In the genomic region with DNA sequence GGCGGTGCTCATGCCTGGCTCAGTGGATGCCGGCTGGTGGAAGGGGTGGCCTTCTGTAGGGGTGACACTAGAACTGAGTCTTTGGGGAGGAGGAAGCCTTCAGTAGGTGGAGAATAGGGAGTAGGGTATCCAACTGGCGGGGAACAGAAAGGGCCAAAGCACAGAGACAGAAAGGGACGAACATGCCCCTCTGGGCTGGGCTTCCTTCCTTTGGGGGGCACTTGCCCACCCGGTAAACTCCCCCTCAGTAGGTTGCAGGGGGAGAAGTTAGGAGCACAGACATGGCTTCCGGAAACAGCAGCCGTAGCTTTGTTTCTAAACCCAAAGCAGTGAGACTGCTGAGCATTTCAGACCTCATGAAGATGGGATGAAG, we compare ENCODE assay signal across 9 cellular contexts. TPM values are rescaled to one million over a fixed set of nuclear protein-coding genes. Genes with fewer than 3 reads are reported as not detected.
DNase-seq lines count a peak whose midpoint lies in the region; ATAC-seq, FAIRE-seq and TF ChIP-seq lines count a peak whose summit lies in the region.
"Had no signal": no experiment of that assay in that cellular context is flagged by ENCODE, and none has a peak within 500 bp of the region (broad histone marks: within the 10 kb centered on the region; RNA-seq: fewer than 3 reads in every experiment).

No MANE protein-coding gene starts in this region.

- in situ Hi-C loops in GM12878 (cut with MboI) = no loop called here

- no peaks in the 10 kb centered on the region; a peak in 1 of 4 replicates for H3K36me3 ChIP-seq in GM12878 (ENCODE audit: control insufficient read depth in 2 of 2, insufficient read depth in 2 of 2, low read length in 1 of 2)
- peaks cover 7 to 14% of the 10 kb centered on the region in 2 donors for H3K36me3 ChIP-seq in kidney (ENCODE audit: control insufficient read depth in 1 of 2, insufficient read depth in 2 of 2, low read length in 2 of 2)

- no peak for TF ChIP-seq POLR2A in A549 (IDR thresholded peaks at IDR 0.05; ENCODE audit: low read length)
- TF ChIP-seq POLR2A in GM12878 (IDR thresholded peaks at IDR 0.05; ENCODE audit: low read depth, low read length) = no peak

- WGBS in A549 (ENCODE audit: missing lambda C conversion rate) = 32% methylated on average over 7 of the region's 7 CpGs
- WGBS in GM12878 (ENCODE audit: insufficient coverage, insufficient replicate concordance, low lambda C conversion rate, missing lambda C conversion rate) = 1% methylated on average over 7 of the region's 7 CpGs

- no TSS peak for BruUV-seq in GM12878 (replicated peaks; lab: Mats Ljungman, UMichigan)

- FAIRE-seq in A549 (lab: Jason Lieb, UNC) (no peak), GM12878 (lab: Jason Lieb, UNC) (peak; percentile 86), kidney (lab: Jason Lieb, UNC) (no peak)
- FAIRE-seq: colon had no signal

- H3K9me3 ChIP-seq in A549 (no peaks in the 10 kb centered on the region), GM12878 (replicated peaks; ENCODE audit: control insufficient read depth, insufficient read depth, low read length) (no peaks in the 10 kb centered on the region), kidney (ENCODE audit: control insufficient read depth in 1 of 2, low read length in 2 of 2) (no peaks in the 10 kb centered on the region)

- CTCF ChIA-PET in A549 (lab: Yijun Ruan, JAX) (interaction anchor here (1.2 to 10.9 kb wide), 5 partner anchors 11 to 318 kb away, joined by 4 to 147 read pairs (median 28); no protein-coding TSS in a partner anchor), GM12878 (lab: Yijun Ruan, JAX) (interaction anchor here (0.6 kb wide), 1 partner anchor 824 kb away, joined by 3 read pairs; no protein-coding TSS in a partner anchor)

- peak overlapping the region; percentile 79 for H3K4me3 ChIP-seq in A549
- H3K4me3 ChIP-seq in GM12878 = peak overlapping the region; percentile 98
- H3K4me3 ChIP-seq in kidney (ENCODE audit: low read length in 2 of 2) = peak overlapping the region; percentile 46 to 71

- no peaks in the 10 kb centered on the region for H3K27me3 ChIP-seq in GM12878 (replicated peaks in 1 of 2; ENCODE audit: control insufficient read depth in 2 of 2, insufficient read depth in 2 of 2, low read length in 1 of 2)

- H3K4me1 Mint-ChIP-seq in IgD-negative memory B cell = peaks cover 9 to 11% (median 11%) of the 10 kb centered on the region in 3 donors

- RAD21 ChIA-PET in GM12878 (lab: Charles Lee; ENCODE audit: unreplicated experiment) = interaction anchor here (0.7 kb wide), 1 partner anchor 1189 kb away, joined by 3 read pairs; no protein-coding TSS in a partner anchor

- SMC1A ChIA-PET in GM12878 (lab: Charles Lee; ENCODE audit: uncharacterized antibody, unreplicated experiment) = no interaction called here

- peaks cover 1% of the 10 kb centered on the region for H3K27me3 Mint-ChIP-seq in IgD-negative memory B cell

- peaks cover 4% of the 10 kb centered on the region for H3K79me2 ChIP-seq in GM12878 (ENCODE audit: control insufficient read depth, insufficient read depth, low read length)

- H3K9me3 Mint-ChIP-seq in IgD-negative memory B cell = no peaks in the 10 kb centered on the region

- H3K27ac Mint-ChIP-seq in IgD-negative memory B cell = peak overlapping the region; percentile 7 to 95 (median 69)

- H3K9ac ChIP-seq in GM12878 (ENCODE audit: control insufficient read depth, insufficient read depth, low read length) (peak overlapping the region; percentile 78), kidney (ENCODE audit: low read length in 2 of 2) (peak overlapping the region in 1 of 2 donors; percentile 65)

- H3K4me1 ChIP-seq in A549 (peaks cover 12% of the 10 kb centered on the region; the same call in 2 of the 3 replicates), GM12878 (ENCODE audit: control insufficient read depth, insufficient read depth, low read length) (peaks cover 5% of the 10 kb centered on the region), kidney (ENCODE audit: control insufficient read depth in 1 of 2, insufficient read depth in 1 of 2, low read depth in 1 of 2, low read length in 2 of 2) (peaks cover 0 to 7% of the 10 kb centered on the region in 2 donors)

- H3K27ac ChIP-seq in A549 (peak overlapping the region; percentile 81 to 91), GM12878 (ENCODE audit: control insufficient read depth, insufficient read depth) (peak overlapping the region; percentile 63), kidney (ENCODE audit: low read depth in 2 of 2, low read length in 2 of 2) (peak overlapping the region in 1 of 2 donors; percentile 26)

- no peak for TF ChIP-seq CTCF in A549 (IDR thresholded peaks at IDR 0.05)
- TF ChIP-seq CTCF in GM12878 (IDR thresholded peaks at IDR 0.05 in 2 of 3, conservative IDR thresholded peaks at IDR 0.05 in 1 of 3; ENCODE audit: control insufficient read depth in 2 of 3, extremely low read depth in 1 of 3, insufficient read depth in 1 of 3, low read depth in 3 of 3, low read length in 3 of 3) = no peak
- TF ChIP-seq CTCF in kidney (IDR thresholded peaks at IDR 0.05; ENCODE audit: borderline replicate concordance, extremely low read depth, insufficient read depth) = no peak

- TF ChIP-seq RAD21 in A549 (conservative IDR thresholded peaks at IDR 0.05 in 1 of 2, IDR thresholded peaks at IDR 0.05 in 1 of 2) = no peak
- no peak for TF ChIP-seq RAD21 in GM12878 (IDR thresholded peaks at IDR 0.05; ENCODE audit: insufficient read depth, low read depth, low read length)

- DNase-seq in A549 (ENCODE audit: low read depth in 1 of 2, low spot score in 1 of 2) (no peak), GM12878 (ENCODE audit: low read depth, low spot score) (no peak), kidney (no peak)
- DNase-seq in stimulated activated naive CD8-positive, alpha-beta T cell treated with anti-CD3 and anti-CD28 coated beads, Interleukin-15, Interleukin-2, amounts not matched to agents 100 U/mL and 50 U/mL, for 24 hours = peak; percentile 42

- H4K20me1 ChIP-seq in GM12878 (ENCODE audit: control insufficient read depth, insufficient read depth) = no peaks in the 10 kb centered on the region

- POLR2A ChIA-PET in A549 (lab: Yijun Ruan, JAX) (interaction anchor here (1.2 kb wide), 1 partner anchor 12 kb away, joined by 4 read pairs; no protein-coding TSS in a partner anchor), GM12878 (lab: Charles Lee) (no interaction called here)

- ATAC-seq in A549 (peak; percentile 22 to 40), GM19351 (IDR thresholded peaks at IDR 0.05; ENCODE audit: unreplicated experiment) (peak; percentile 31), GM12878 (peak; percentile 45), HG03196 (IDR thresholded peaks at IDR 0.05; ENCODE audit: unreplicated experiment) (no peak), HG02763 (IDR thresholded peaks at IDR 0.05; ENCODE audit: unreplicated experiment) (no peak)
- ATAC-seq in stimulated activated naive CD8-positive, alpha-beta T cell treated with anti-CD3 and anti-CD28 coated beads, Interleukin-15, Interleukin-2, amounts not matched to agents 100 U/mL and 50 U/mL, for 24 hours = no peak

- peak overlapping the region; percentile 82 for H2AFZ ChIP-seq in GM12878 (ENCODE audit: control insufficient read depth, low read depth, low read length)

- peak overlapping the region; percentile 79 to 97 (median 92) for H3K4me3 Mint-ChIP-seq in IgD-negative memory B cell

- H3K36me3 Mint-ChIP-seq in IgD-negative memory B cell = peaks cover under 1% of the 10 kb centered on the region

- no peak for TF ChIP-seq EP300 in A549 (IDR thresholded peaks at IDR 0.05)
- no peak for TF ChIP-seq EP300 in GM12878 (IDR thresholded peaks at IDR 0.05; ENCODE audit: borderline replicate concordance in 1 of 2, control insufficient read depth in 1 of 2, low read depth in 2 of 2, low read length in 2 of 2)

- intact Hi-C loops in GM12878 (cut with micrococcal nuclease; ENCODE audit: unreplicated experiment) (no loop called here), kidney (cut with DNase I) (no loop called here)

- H3K4me2 ChIP-seq in A549 (peak overlapping the region; percentile 87), GM12878 (ENCODE audit: control insufficient read depth, insufficient read depth) (peak overlapping the region; percentile 96)

RNA-seq across cellular contexts. Expression of a gene that starts 0.8 kb away (rescaled TPM):
- polyA plus RNA-seq in A549 (2011; rRNA removed) (11.5 and 13.4 TPM in 2 replicates), A549 (2017; fragmentation: RNase III; extraction: RNeasy Plus Mini Kit Qiagen cat#74134 plus additional on column Dnase treatment) (33.8 to 41.7 TPM (median 38.0 TPM) in 3 replicates), IgD-negative memory B cell (6.4 TPM), GM12878 (2011; rRNA removed) (13.1 and 16.5 TPM in 2 replicates), GM12878 (2014; fragmentation: Illumina TruSeq; extraction: Trizol) (1.9 and 5.1 TPM in 2 replicates), GM12878 (2014; fragmentation: Nextera tagmentation; extraction: Ambion mirVana) (under 1 TPM; 0.18 to 0.35 TPM), GM12878 (2014; rRNA removed) (20.6 and 22.1 TPM in 2 replicates), GM12878 (2016; fragmentation: Nextera tagmentation; extraction: Ambion mirVana) (10 to 100 TPM; 11.1 to 11.6 TPM), kidney (ENCODE audit: insufficient read depth, low read depth, low replicate concordance) (14.3 TPM)
- 20.8 and 25.0 TPM in 2 replicates for polyA plus RNA-seq in A549 (2012; cell fraction: cytosol; rRNA removed)
- 232 and 242 TPM in 2 replicates for polyA plus RNA-seq in A549 (2012; cell fraction: nucleus; rRNA removed)
- 17.5 and 25.8 TPM in 2 replicates for polyA minus RNA-seq in A549 (2011; rRNA and poly(A)+ RNA removed)
- total RNA-seq in GM12878 (2013; cell fraction: nucleolus; rRNA removed) = 88.3 and 94.3 TPM in 2 replicates
- total RNA-seq in GM12878 (2014; rRNA removed) (7.0 and 10.0 TPM in 2 replicates), GM12878 (2014; rRNA removed; fragmentation: Illumina TruSeq; extraction: Trizol) (7.2 and 8.4 TPM in 2 replicates), GM12878 (2021) (23.1 and 28.9 TPM in 2 replicates), kidney (49.3 TPM)
- polyA plus RNA-seq in GM12878 (2011; ENCODE audit: low read depth) = 15.9 TPM
- polyA plus RNA-seq in GM12878 (2011; cell fraction: cytosol; rRNA removed) = 8.7 and 13.0 TPM in 2 replicates
- 223 and 259 TPM in 2 replicates for polyA plus RNA-seq in GM12878 (2011; cell fraction: nucleus; rRNA removed)
- 19.0 and 19.9 TPM in 2 replicates for polyA plus RNA-seq in GM12878 (2012)
- polyA minus RNA-seq in GM12878 (2011; rRNA and poly(A)+ RNA removed) = 10.1 and 19.9 TPM in 2 replicates
- polyA minus RNA-seq in GM12878 (2011; cell fraction: cytosol; rRNA and poly(A)+ RNA removed) = 5.1 and 8.4 TPM in 2 replicates
- polyA minus RNA-seq in GM12878 (2011; cell fraction: nucleus; rRNA and poly(A)+ RNA removed) = 30.9 and 42.0 TPM in 2 replicates

RNA-seq across cellular contexts. Expression of a gene that starts 51.5 kb away (rescaled TPM):
- polyA plus RNA-seq in A549 (2011; rRNA removed) (10.2 and 13.2 TPM in 2 replicates), A549 (2017; fragmentation: RNase III; extraction: RNeasy Plus Mini Kit Qiagen cat#74134 plus additional on column Dnase treatment) (26.1 to 27.8 TPM (median 27.3 TPM) in 3 replicates), IgD-negative memory B cell (not detected), GM12878 (2011; rRNA removed) (not detected in 2 replicates), GM12878 (2014; fragmentation: Illumina TruSeq; extraction: Trizol) (0.10 TPM in 1 of 2 replicates, not detected in the other), GM12878 (2014; fragmentation: Nextera tagmentation; extraction: Ambion mirVana) (not detected), GM12878 (2014; rRNA removed) (0.46 and 1.1 TPM in 2 replicates), GM12878 (2016; fragmentation: Nextera tagmentation; extraction: Ambion mirVana) (under 1 TPM in 1 of 2 experiments, not detected in 1; 0.05 TPM), kidney (ENCODE audit: insufficient read depth, low read depth, low replicate concordance) (18.0 TPM)
- 5.2 and 8.3 TPM in 2 replicates for polyA plus RNA-seq in A549 (2012; cell fraction: cytosol; rRNA removed)
- polyA plus RNA-seq in A549 (2012; cell fraction: nucleus; rRNA removed) = 15.4 and 16.1 TPM in 2 replicates
- 12.9 and 13.3 TPM in 2 replicates for polyA minus RNA-seq in A549 (2011; rRNA and poly(A)+ RNA removed)
- total RNA-seq in GM12878 (2013; cell fraction: nucleolus; rRNA removed) = 0.56 and 0.59 TPM in 2 replicates
- total RNA-seq in GM12878 (2014; rRNA removed) (0.28 and 0.33 TPM in 2 replicates), GM12878 (2014; rRNA removed; fragmentation: Illumina TruSeq; extraction: Trizol) (0.05 and 0.09 TPM in 2 replicates), GM12878 (2021) (0.21 and 0.56 TPM in 2 replicates), kidney (65.2 TPM)
- not detected for polyA plus RNA-seq in GM12878 (2011; ENCODE audit: low read depth)
- polyA plus RNA-seq in GM12878 (2011; cell fraction: cytosol; rRNA removed) = 0.03 and 0.08 TPM in 2 replicates
- 0.03 and 0.07 TPM in 2 replicates for polyA plus RNA-seq in GM12878 (2011; cell fraction: nucleus; rRNA removed)
- 0.07 and 0.18 TPM in 2 replicates for polyA plus RNA-seq in GM12878 (2012)
- not detected in 2 replicates for polyA minus RNA-seq in GM12878 (2011; rRNA and poly(A)+ RNA removed)
- not detected in 2 replicates for polyA minus RNA-seq in GM12878 (2011; cell fraction: cytosol; rRNA and poly(A)+ RNA removed)
- polyA minus RNA-seq in GM12878 (2011; cell fraction: nucleus; rRNA and poly(A)+ RNA removed) = not detected in 2 replicates

Comparison
In these comparisons a context has a peak if more than half of its experiments do, and no peak if none do; other contexts are left out.
1. ATAC-seq: peak in A549 (2 of 2), GM19351 (single experiment) and GM12878 (single experiment); none in stimulated activated naive CD8-positive, alpha-beta T cell treated with anti-CD3 and anti-CD28 coated beads, Interleukin-15, Interleukin-2, amounts not matched to agents 100 U/mL and 50 U/mL, for 24 hours (single experiment), HG03196 (single experiment) and HG02763 (single experiment).
2. Peak in every context shown above with its lines, with median percentiles within 50 percentile points of each other: H3K4me3 ChIP-seq.